Comparison of ENCODE assay signal across 2 cellular contexts in the genomic region with DNA sequence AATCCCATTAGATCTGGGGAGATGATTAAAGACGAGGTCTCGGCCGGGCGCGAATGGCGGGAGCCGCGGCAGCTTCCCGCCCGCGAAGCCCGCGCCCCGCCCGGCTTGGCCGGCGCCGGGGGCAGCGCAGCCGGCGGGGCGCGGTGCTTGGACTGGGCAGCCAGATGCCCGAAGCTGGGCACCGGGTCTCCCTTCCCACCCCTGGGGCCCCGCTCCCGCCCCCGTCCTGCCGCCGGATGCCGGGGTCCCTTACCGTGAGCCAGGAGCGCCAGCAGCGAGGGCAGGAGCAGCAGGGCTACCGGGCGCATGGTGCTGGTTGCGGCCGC.
A peak's percentile ranks its signal among the peaks of the same experiment; 100 is the strongest.
TF ChIP-seq lines count a peak whose summit lies in the region.

No MANE protein-coding gene starts in this region.

TF ChIP-seq in HEK293, 187 proteins besides CTCF, POLR2A, EP300 and RAD21:
- TF ChIP-seq, protein P1, sequence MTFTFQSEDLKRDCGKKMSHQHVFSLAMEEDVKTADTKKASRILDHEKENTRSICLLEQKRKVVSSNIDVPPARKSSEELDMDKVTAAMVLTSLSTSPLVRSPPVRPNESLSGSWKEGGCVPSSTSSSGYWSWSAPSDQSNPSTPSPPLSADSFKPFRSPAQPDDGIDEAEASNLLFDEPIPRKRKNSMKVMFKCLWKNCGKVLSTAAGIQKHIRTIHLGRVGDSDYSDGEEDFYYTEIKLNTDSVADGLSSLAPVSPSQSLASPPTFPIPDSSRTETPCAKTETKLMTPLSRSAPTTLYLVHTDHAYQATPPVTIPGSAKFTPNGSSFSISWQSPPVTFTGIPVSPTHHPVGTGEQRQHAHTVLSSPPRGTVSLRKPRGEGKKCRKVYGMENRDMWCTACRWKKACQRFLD (tag by site-specific recombination; IDR thresholded peaks at IDR 0.05), result no peak
- TF ChIP-seq, protein P2, sequence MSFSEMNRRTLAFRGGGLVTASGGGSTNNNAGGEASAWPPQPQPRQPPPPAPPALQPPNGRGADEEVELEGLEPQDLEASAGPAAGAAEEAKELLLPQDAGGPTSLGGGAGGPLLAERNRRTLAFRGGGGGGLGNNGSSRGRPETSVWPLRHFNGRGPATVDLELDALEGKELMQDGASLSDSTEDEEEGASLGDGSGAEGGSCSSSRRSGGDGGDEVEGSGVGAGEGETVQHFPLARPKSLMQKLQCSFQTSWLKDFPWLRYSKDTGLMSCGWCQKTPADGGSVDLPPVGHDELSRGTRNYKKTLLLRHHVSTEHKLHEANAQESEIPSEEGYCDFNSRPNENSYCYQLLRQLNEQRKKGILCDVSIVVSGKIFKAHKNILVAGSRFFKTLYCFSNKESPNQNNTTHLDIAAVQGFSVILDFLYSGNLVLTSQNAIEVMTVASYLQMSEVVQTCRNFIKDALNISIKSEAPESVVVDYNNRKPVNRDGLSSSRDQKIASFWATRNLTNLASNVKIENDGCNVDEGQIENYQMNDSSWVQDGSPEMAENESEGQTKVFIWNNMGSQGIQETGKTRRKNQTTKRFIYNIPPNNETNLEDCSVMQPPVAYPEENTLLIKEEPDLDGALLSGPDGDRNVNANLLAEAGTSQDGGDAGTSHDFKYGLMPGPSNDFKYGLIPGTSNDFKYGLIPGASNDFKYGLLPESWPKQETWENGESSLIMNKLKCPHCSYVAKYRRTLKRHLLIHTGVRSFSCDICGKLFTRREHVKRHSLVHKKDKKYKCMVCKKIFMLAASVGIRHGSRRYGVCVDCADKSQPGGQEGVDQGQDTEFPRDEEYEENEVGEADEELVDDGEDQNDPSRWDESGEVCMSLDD (tag by site-specific recombination; IDR thresholded peaks at IDR 0.05), result no peak
- TF ChIP-seq ZNF394 (tag by site-specific recombination; IDR thresholded peaks at IDR 0.05; ENCODE audit: borderline replicate concordance) (no peak), ZNF792 (tag by site-specific recombination; IDR thresholded peaks at IDR 0.05) (no peak), ZNF140 (tag by site-specific recombination; IDR thresholded peaks at IDR 0.05) (no peak), TCF7L2 (IDR thresholded peaks at IDR 0.05; ENCODE audit: borderline replicate concordance, low read depth, low read length) (no peak), GLIS1 (tag by site-specific recombination; IDR thresholded peaks at IDR 0.05) (no peak), ZNF785 (tag by site-specific recombination; IDR thresholded peaks at IDR 0.05) (no peak)
- TF ChIP-seq, protein P3, sequence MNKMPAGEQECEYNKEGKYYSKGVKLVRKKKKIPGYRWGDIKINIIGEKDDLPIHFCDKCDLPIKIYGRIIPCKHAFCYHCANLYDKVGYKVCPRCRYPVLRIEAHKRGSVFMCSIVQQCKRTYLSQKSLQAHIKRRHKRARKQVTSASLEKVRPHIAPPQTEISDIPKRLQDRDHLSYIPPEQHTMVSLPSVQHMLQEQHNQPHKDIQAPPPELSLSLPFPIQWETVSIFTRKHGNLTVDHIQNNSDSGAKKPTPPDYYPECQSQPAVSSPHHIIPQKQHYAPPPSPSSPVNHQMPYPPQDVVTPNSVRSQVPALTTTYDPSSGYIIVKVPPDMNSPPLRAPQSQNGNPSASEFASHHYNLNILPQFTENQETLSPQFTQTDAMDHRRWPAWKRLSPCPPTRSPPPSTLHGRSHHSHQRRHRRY (tag by site-specific recombination; IDR thresholded peaks at IDR 0.05), result no peak
- TF ChIP-seq, protein P4, sequence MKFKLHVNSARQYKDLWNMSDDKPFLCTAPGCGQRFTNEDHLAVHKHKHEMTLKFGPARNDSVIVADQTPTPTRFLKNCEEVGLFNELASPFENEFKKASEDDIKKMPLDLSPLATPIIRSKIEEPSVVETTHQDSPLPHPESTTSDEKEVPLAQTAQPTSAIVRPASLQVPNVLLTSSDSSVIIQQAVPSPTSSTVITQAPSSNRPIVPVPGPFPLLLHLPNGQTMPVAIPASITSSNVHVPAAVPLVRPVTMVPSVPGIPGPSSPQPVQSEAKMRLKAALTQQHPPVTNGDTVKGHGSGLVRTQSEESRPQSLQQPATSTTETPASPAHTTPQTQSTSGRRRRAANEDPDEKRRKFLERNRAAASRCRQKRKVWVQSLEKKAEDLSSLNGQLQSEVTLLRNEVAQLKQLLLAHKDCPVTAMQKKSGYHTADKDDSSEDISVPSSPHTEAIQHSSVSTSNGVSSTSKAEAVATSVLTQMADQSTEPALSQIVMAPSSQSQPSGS (tag by site-specific recombination; IDR thresholded peaks at IDR 0.05; ENCODE audit: low read depth), result no peak
- TF ChIP-seq, protein P5, sequence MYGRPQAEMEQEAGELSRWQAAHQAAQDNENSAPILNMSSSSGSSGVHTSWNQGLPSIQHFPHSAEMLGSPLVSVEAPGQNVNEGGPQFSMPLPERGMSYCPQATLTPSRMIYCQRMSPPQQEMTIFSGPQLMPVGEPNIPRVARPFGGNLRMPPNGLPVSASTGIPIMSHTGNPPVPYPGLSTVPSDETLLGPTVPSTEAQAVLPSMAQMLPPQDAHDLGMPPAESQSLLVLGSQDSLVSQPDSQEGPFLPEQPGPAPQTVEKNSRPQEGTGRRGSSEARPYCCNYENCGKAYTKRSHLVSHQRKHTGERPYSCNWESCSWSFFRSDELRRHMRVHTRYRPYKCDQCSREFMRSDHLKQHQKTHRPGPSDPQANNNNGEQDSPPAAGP (tag by site-specific recombination; IDR thresholded peaks at IDR 0.05), result no peak
TF ChIP-seq in HEK293: peak in this region for 0.

TF ChIP-seq in endothelial cell of umbilical vein, 7 proteins besides CTCF, POLR2A, EP300 and RAD21:
- TF ChIP-seq MYC (IDR thresholded peaks at IDR 0.05; ENCODE audit: low read depth, low read length) (no peak), EZH2 (IDR thresholded peaks at IDR 0.05; ENCODE audit: borderline replicate concordance, low read depth, low read length, severe bottlenecking) (peak; percentile 9), FOS (IDR thresholded peaks at IDR 0.05; ENCODE audit: borderline replicate concordance, insufficient read depth, low read length) (no peak)
- TF ChIP-seq, protein P6, sequence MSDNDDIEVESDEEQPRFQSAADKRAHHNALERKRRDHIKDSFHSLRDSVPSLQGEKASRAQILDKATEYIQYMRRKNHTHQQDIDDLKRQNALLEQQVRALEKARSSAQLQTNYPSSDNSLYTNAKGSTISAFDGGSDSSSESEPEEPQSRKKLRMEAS (IDR thresholded peaks at IDR 0.05; ENCODE audit: insufficient read depth, insufficient read length), result no peak
TF ChIP-seq in endothelial cell of umbilical vein: peak in this region for 1.
